ENCODE assay signal across 10 cellular contexts in genomic region chr1:3369437-3370076, GRCh38.
DNase-seq lines count a peak whose midpoint lies in the region; ATAC-seq and TF ChIP-seq lines count a peak whose summit lies in the region.
"Had no signal": no experiment of that assay in that cellular context is flagged by ENCODE, and none has a peak within 500 bp of the region (broad histone marks: within the 10 kb centered on the region; RNA-seq: fewer than 3 reads in every experiment).

No MANE protein-coding gene starts in this region.

- H3K27me3 Mint-ChIP-seq in activated CD4-positive, alpha-beta memory T cell treated with anti-CD3 and anti-CD28 coated beads for 36 hours, result no peaks in the 10 kb centered on the region

- CTCF ChIA-PET in activated CD4-positive, alpha-beta memory T cell treated with anti-CD3 and anti-CD28 coated beads for 36 hours (lab: Charles Lee), result no interaction called here

- POLR2A ChIA-PET in activated CD4-positive, alpha-beta memory T cell treated with anti-CD3 and anti-CD28 coated beads for 36 hours (lab: Charles Lee), result no interaction called here

- H3K4me1 ChIP-seq in left lung, result no peaks in the 10 kb centered on the region

- DNase-seq in HT1080 (ENCODE audit: low read depth), result peak; percentile 34
- DNase-seq in dedifferentiated amniotic fluid mesenchymal stem cell (ENCODE audit: extremely low spot score), result peak; percentile 91
- DNase-seq in left lung, result no peak
- no peak for DNase-seq in cerebellar cortex (ENCODE audit: low spot score)
- DNase-seq in activated CD4-positive, alpha-beta memory T cell treated with anti-CD3 and anti-CD28 coated beads for 36 hours, result no peak
- DNase-seq in retina, result no peak
- DNase-seq: NCI-H2107 had no signal

- ATAC-seq in left lung, result peak; percentile 62
- ATAC-seq in GM18517 (IDR thresholded peaks at IDR 0.05; ENCODE audit: unreplicated experiment), result no peak

- H3K36me3 Mint-ChIP-seq in activated CD4-positive, alpha-beta memory T cell treated with anti-CD3 and anti-CD28 coated beads for 36 hours, result no peaks in the 10 kb centered on the region

- H3K27ac Mint-ChIP-seq in activated CD4-positive, alpha-beta memory T cell treated with anti-CD3 and anti-CD28 coated beads for 36 hours, result no peak overlapping the region

- H3K4me3 Mint-ChIP-seq in activated CD4-positive, alpha-beta memory T cell treated with anti-CD3 and anti-CD28 coated beads for 36 hours, result no peak overlapping the region

- H3K27me3 ChIP-seq in left lung, result peaks cover 0 to 71% of the 10 kb centered on the region in 2 donors

- H3K27ac ChIP-seq in left lung (no peak overlapping the region), temporal lobe (ENCODE audit: low read depth, low read length) (peak overlapping the region; percentile 77)
- H3K27ac ChIP-seq: SK-N-MC had no signal

- H3K9me3 ChIP-seq in left lung, result no peaks in the 10 kb centered on the region

- intact Hi-C loops in left lung (cut with DNase I), result no loop called here
- intact Hi-C loops in activated CD4-positive, alpha-beta memory T cell treated with anti-CD3 and anti-CD28 coated beads for 36 hours (cut with micrococcal nuclease), result no loop called here

- H3K9me3 Mint-ChIP-seq in activated CD4-positive, alpha-beta memory T cell treated with anti-CD3 and anti-CD28 coated beads for 36 hours, result no peaks in the 10 kb centered on the region

- no peaks in the 10 kb centered on the region for H3K36me3 ChIP-seq in left lung

- TF ChIP-seq CTCF in left lung (IDR thresholded peaks at IDR 0.05), result no peak

- no peak overlapping the region for H3K4me3 ChIP-seq in left lung
- H3K4me3 ChIP-seq: SK-N-MC had no signal

- H3K4me1 Mint-ChIP-seq in activated CD4-positive, alpha-beta memory T cell treated with anti-CD3 and anti-CD28 coated beads for 36 hours (ENCODE audit: low read depth), result peaks cover 4% of the 10 kb centered on the region

Comparison
In these comparisons a context has a peak if more than half of its experiments do, and no peak if none do; other contexts are left out.
1. DNase-seq: peak in HT1080 (single experiment) and dedifferentiated amniotic fluid mesenchymal stem cell (single experiment); none in left lung (0 of 2), cerebellar cortex (single experiment), activated CD4-positive, alpha-beta memory T cell treated with anti-CD3 and anti-CD28 coated beads for 36 hours (single experiment) and retina (single experiment).